2 cellular contexts compared by ENCODE assay signal in genomic region chr20:25118529-25118928, GRCh38.
TF ChIP-seq lines count a peak whose summit lies in the region.

No MANE protein-coding gene starts in this region.

TF ChIP-seq in A549, 52 proteins besides CTCF, POLR2A, EP300 and RAD21:
- TF ChIP-seq RFX5 (IDR thresholded peaks at IDR 0.05) (no peak), MAZ (IDR thresholded peaks at IDR 0.05; ENCODE audit: borderline replicate concordance, low read depth, low read length) (no peak), RARB (CRISPR knock-in tag; IDR thresholded peaks at IDR 0.05) (no peak), HOXB13 (CRISPR knock-in tag; IDR thresholded peaks at IDR 0.05; ENCODE audit: low read depth) (no peak), HOXA7 (CRISPR knock-in tag; IDR thresholded peaks at IDR 0.05) (no peak), PBX3 (IDR thresholded peaks at IDR 0.05) (no peak), CHD2 (IDR thresholded peaks at IDR 0.05; ENCODE audit: low read length, partially characterized antibody) (no peak), HES2 (IDR thresholded peaks at IDR 0.05) (no peak), NPAS2 (CRISPR knock-in tag; IDR thresholded peaks at IDR 0.05; ENCODE audit: borderline replicate concordance) (no peak), POLR2AphosphoS2 (conservative IDR thresholded peaks at IDR 0.05; ENCODE audit: low read length) (no peak), KDM5A (IDR thresholded peaks at IDR 0.05) (no peak), HOXB5 (CRISPR knock-in tag; IDR thresholded peaks at IDR 0.05) (no peak), HDAC2 (IDR thresholded peaks at IDR 0.05) (no peak), CHD4 (IDR thresholded peaks at IDR 0.05; ENCODE audit: borderline replicate concordance) (no peak), BCL3 (IDR thresholded peaks at IDR 0.05) (no peak), ZC3H11A (IDR thresholded peaks at IDR 0.05) (no peak), USF2 (IDR thresholded peaks at IDR 0.05) (no peak), TFCP2L1 (CRISPR knock-in tag; IDR thresholded peaks at IDR 0.05) (no peak), FOXS1 (CRISPR knock-in tag; IDR thresholded peaks at IDR 0.05) (no peak)

TF ChIP-seq in WTC11, 78 proteins besides CTCF, POLR2A, EP300 and RAD21:
- TF ChIP-seq TCF7 (CRISPR knock-in tag; IDR thresholded peaks at IDR 0.05; ENCODE audit: low read depth): 0 out of 2 replicates have a peak, but pooled peaks have one; percentile 30
- no peak for TF ChIP-seq AFF4 (CRISPR knock-in tag; IDR thresholded peaks at IDR 0.05; ENCODE audit: borderline replicate concordance)
